Comparison of ENCODE assay signal across 12 cellular contexts in genomic region chr14:99246536-99247083, GRCh38. TPM values are rescaled to one million over a fixed set of nuclear protein-coding genes. Genes with fewer than 3 reads are reported as not detected.
A peak's percentile ranks its signal among the peaks of the same experiment; 100 is the strongest.
DNase-seq lines count a peak whose midpoint lies in the region; ATAC-seq and TF ChIP-seq lines count a peak whose summit lies in the region.
"Had no signal": no experiment of that assay in that cellular context is flagged by ENCODE, and none has a peak within 500 bp of the region (broad histone marks: within the 10 kb centered on the region; RNA-seq: fewer than 3 reads in every experiment).

No MANE protein-coding gene starts in this region.

- WGBS in mesendoderm (ENCODE audit: extremely low coverage, insufficient coverage, low lambda C conversion rate), result no CpG with 5 or more reads among the region's 39 CpGs

- H3K23ac ChIP-seq in mesendoderm (ENCODE audit: low read length), result peak overlapping the region; percentile 73

- no peak for TF ChIP-seq CTCF in type B pancreatic cell (conservative IDR thresholded peaks at IDR 0.05)

- H2BK5ac ChIP-seq in mesendoderm (ENCODE audit: low read length), result peak overlapping the region; percentile 86

- peak overlapping the region; percentile 39 for H3K4ac ChIP-seq in mesendoderm (ENCODE audit: low read depth, low read length)

- H3K79me1 ChIP-seq in mesendoderm (ENCODE audit: low read length), result peaks cover 17% of the 10 kb centered on the region

- H4K8ac ChIP-seq in mesendoderm (ENCODE audit: low read depth, low read length), result no peak overlapping the region

- peaks cover 45% of the 10 kb centered on the region for H3K79me2 ChIP-seq in mesendoderm (ENCODE audit: control insufficient read depth, insufficient read depth, low read length)

- peak overlapping the region; percentile 15 for H2BK120ac ChIP-seq in mesendoderm (ENCODE audit: low read depth, low read length)

- peaks cover 3% of the 10 kb centered on the region for H3K36me3 Mint-ChIP-seq in type B pancreatic cell

- peak overlapping the region; percentile 96 for H3K56ac ChIP-seq in mesendoderm (ENCODE audit: low read length)

- H3K9ac ChIP-seq in mesendoderm (ENCODE audit: low read length), result peak overlapping the region; percentile 90

- no peak overlapping the region for H2BK15ac ChIP-seq in mesendoderm (replicated peaks; ENCODE audit: low read depth)

- H3K4me1 ChIP-seq in mesendoderm (ENCODE audit: control insufficient read depth, low read depth, low read length), result peaks cover 21% of the 10 kb centered on the region

- H3K18ac ChIP-seq in mesendoderm (ENCODE audit: low read length), result peak overlapping the region; percentile 66

- DNase-seq in activated effector memory CD4-positive, alpha-beta T cell treated with anti-CD3 and anti-CD28 coated beads, Interleukin-2, amount 50 U/mL, for 16 hours, result peak; percentile 83
- DNase-seq in activated effector memory CD4-positive, alpha-beta T cell treated with Interleukin-2 at 50 U/mL for 16 hours, result no peak
- DNase-seq in caudate nucleus (lab: John Stamatoyannopoulos, UW) (no peak), mesendoderm (peak; percentile 82), type B pancreatic cell (ENCODE audit: extremely low spot score, unreplicated experiment) (no peak)
- DNase-seq: body of pancreas, kidney glomerular epithelial cell, NCI-H446 had no signal

- H3K27ac Mint-ChIP-seq in type B pancreatic cell, result peak overlapping the region; percentile 43

- no peak overlapping the region for H2AK5ac ChIP-seq in mesendoderm (ENCODE audit: low read length)

- no peaks in the 10 kb centered on the region for H3K27me3 ChIP-seq in mesendoderm (ENCODE audit: insufficient read depth, low read length, poor library complexity)

- peak overlapping the region; percentile 82 for H3K4me2 ChIP-seq in mesendoderm (ENCODE audit: low read length)

- peaks cover 25% of the 10 kb centered on the region for H3K27me3 Mint-ChIP-seq in type B pancreatic cell

- H3K36me3 ChIP-seq in mesendoderm (ENCODE audit: control insufficient read depth, insufficient read depth, low read length), result no peaks in the 10 kb centered on the region

- peak overlapping the region; percentile 76 for H3K27ac ChIP-seq in caudate nucleus (ENCODE audit: low read depth, low read length)
- peak overlapping the region; percentile 74 for H3K27ac ChIP-seq in mesendoderm (ENCODE audit: low read depth, low read length)
- H3K27ac ChIP-seq: body of pancreas had no signal

- peak overlapping the region; percentile 82 for H3K4me3 Mint-ChIP-seq in type B pancreatic cell

- peak overlapping the region; percentile 39 for H3K4me3 ChIP-seq in mesendoderm (ENCODE audit: low read length)
- H3K4me3 ChIP-seq: body of pancreas had no signal

- no peak for ATAC-seq in GM21786 (IDR thresholded peaks at IDR 0.05; ENCODE audit: unreplicated experiment)
- no peak for ATAC-seq in GM21723 (IDR thresholded peaks at IDR 0.05; ENCODE audit: unreplicated experiment)
- ATAC-seq in GM21390 (IDR thresholded peaks at IDR 0.05; ENCODE audit: unreplicated experiment), result no peak
- ATAC-seq: body of pancreas had no signal

- H3K4me1 Mint-ChIP-seq in type B pancreatic cell (ENCODE audit: unreplicated experiment), result peaks cover 62% of the 10 kb centered on the region

- no peaks in the 10 kb centered on the region for H3K9me3 Mint-ChIP-seq in type B pancreatic cell

- no peak overlapping the region for H4K5ac ChIP-seq in mesendoderm (ENCODE audit: low read length)

RNA-seq across cellular contexts. Expression of gene BCL11B, which starts 25.4 kb away (rescaled TPM):
- polyA plus RNA-seq in mesendoderm (2013, experiment 1 of 2), result 2.8 TPM
- 2.5 TPM for polyA plus RNA-seq in mesendoderm (2013, experiment 2 of 2)
- 11.4 and 32.0 TPM in 2 replicates for total RNA-seq in type B pancreatic cell (ENCODE audit: low replicate concordance)
- polyA plus RNA-seq: AG04450 had no signal

Comparison
In these comparisons a context has a peak if more than half of its experiments do, and no peak if none do; other contexts are left out.
1. DNase-seq: peak in activated effector memory CD4-positive, alpha-beta T cell treated with anti-CD3 and anti-CD28 coated beads, Interleukin-2, amount 50 U/mL, for 16 hours (single experiment) and mesendoderm (single experiment); none in activated effector memory CD4-positive, alpha-beta T cell treated with Interleukin-2 at 50 U/mL for 16 hours (single experiment), caudate nucleus (0 of 61) and type B pancreatic cell (single experiment).